In genomic region chr5:111691914-111692313, GRCh38 we compare ENCODE assay signal across 23 cellular contexts.
"Had no signal": no experiment of that assay in that cellular context is flagged by ENCODE, and none has a peak within 500 bp of the region (broad histone marks: within the 10 kb centered on the region; RNA-seq: fewer than 3 reads in every experiment).

No MANE protein-coding gene starts in this region.

- H3K27me3 ChIP-seq: brain microvascular endothelial cell, cardiac muscle cell, Peyer's patch had no signal

- H3K4me1 ChIP-seq: Peyer's patch had no signal

- H3K9me3 ChIP-seq: Peyer's patch had no signal

- H3K27ac ChIP-seq: brain microvascular endothelial cell, cardiac muscle cell, Peyer's patch, RWPE1 had no signal

- H3K36me3 ChIP-seq: brain microvascular endothelial cell, cardiac muscle cell, Peyer's patch had no signal

- H3K4me3 ChIP-seq: cardiac muscle cell, K562, Peyer's patch had no signal

- ATAC-seq: activated CD8-positive, alpha-beta T cell treated with anti-CD3 and anti-CD28 coated beads, Interleukin-2, amount 10 ng/mL, durations not matched to agents 7 days and 5 days; K562; WTC11 had no signal

- DNase-seq: activated CD4-positive, alpha-beta T cell treated with anti-CD3 and anti-CD28 coated beads for 48 hours; activated CD4-positive, alpha-beta T cell treated with anti-CD3 and anti-CD28 coated beads, Interleukin-2, amount 50 U/mL, for 4 hours; activated CD4-positive, CD25-positive, alpha-beta regulatory T cell treated with anti-CD3 and anti-CD28 coated beads, Interleukin-2, amount 50 U/mL, for 72 hours; activated CD8-positive, alpha-beta memory T cell treated with anti-CD3 and anti-CD28 coated beads, Interleukin-2, amount 50 U/mL, for 48 hours; activated CD8-positive, alpha-beta T cell treated with anti-CD3 and anti-CD28 coated beads, Interleukin-2, amount 10 ng/mL, durations not matched to agents 7 days and 5 days; activated effector memory CD4-positive, alpha-beta T cell treated with Interleukin-2 at 50 U/mL for 16 hours; activated naive CD4-positive, alpha-beta T cell treated with Interleukin-2 at 50 U/mL for 16 hours; activated T-cell treated with anti-CD3 and anti-CD28 coated beads, Interleukin-2, amount 50 U/mL, for 1 hour; brain microvascular endothelial cell; MM.1S; NCI-H1105; NCI-H1436; NCI-H1694 treated with DMSO at 0.1 percent for 48 hours; NCI-H2029 treated with DMSO at 0.1 percent for 48 hours; NCI-H510A treated with DMSO at 0.1 percent for 48 hours; NCI-H69; Peyer's patch; SHP77; T-helper 9 cell had no signal
